In genomic region chr2:222709191-222709891, GRCh38 we compare ENCODE assay signal across 1 cellular context.
A peak's percentile ranks its signal among the peaks of the same experiment; 100 is the strongest.
TF ChIP-seq lines count a peak whose summit lies in the region.

No MANE protein-coding gene starts in this region.

TF ChIP-seq in HEK293, 187 proteins besides CTCF, POLR2A, EP300 and RAD21 (continued from another document):
- TF ChIP-seq ZSCAN5A (tag by site-specific recombination; IDR thresholded peaks at IDR 0.05) (no peak), ZNF174 (tag by site-specific recombination; IDR thresholded peaks at IDR 0.05) (no peak), BCL6B (tag by site-specific recombination; IDR thresholded peaks at IDR 0.05) (no peak), ZNF548 (tag by site-specific recombination; IDR thresholded peaks at IDR 0.05) (no peak), TRIM28 (IDR thresholded peaks at IDR 0.05; ENCODE audit: borderline replicate concordance, low read length) (peak; percentile 90), ZBTB17 (tag by site-specific recombination; IDR thresholded peaks at IDR 0.05) (peak; percentile 97), WT1 (tag by site-specific recombination; IDR thresholded peaks at IDR 0.05) (peak; percentile 33; the same call in 1 of the 2 replicates), ZBTB44 (tag by site-specific recombination; IDR thresholded peaks at IDR 0.05) (no peak), SP7 (tag by site-specific recombination; IDR thresholded peaks at IDR 0.05) (0 out of 2 replicates have a peak, but pooled peaks have one; percentile 62), ATF2 (tag by site-specific recombination; IDR thresholded peaks at IDR 0.05; ENCODE audit: low read depth) (peak; percentile 70), ZNF670 (tag by site-specific recombination; IDR thresholded peaks at IDR 0.05; ENCODE audit: low read depth) (no peak), ZNF624 (tag by site-specific recombination; IDR thresholded peaks at IDR 0.05) (no peak), ZNF335 (tag by site-specific recombination; conservative IDR thresholded peaks at IDR 0.05) (peak; percentile 51)
